In the genomic region with DNA sequence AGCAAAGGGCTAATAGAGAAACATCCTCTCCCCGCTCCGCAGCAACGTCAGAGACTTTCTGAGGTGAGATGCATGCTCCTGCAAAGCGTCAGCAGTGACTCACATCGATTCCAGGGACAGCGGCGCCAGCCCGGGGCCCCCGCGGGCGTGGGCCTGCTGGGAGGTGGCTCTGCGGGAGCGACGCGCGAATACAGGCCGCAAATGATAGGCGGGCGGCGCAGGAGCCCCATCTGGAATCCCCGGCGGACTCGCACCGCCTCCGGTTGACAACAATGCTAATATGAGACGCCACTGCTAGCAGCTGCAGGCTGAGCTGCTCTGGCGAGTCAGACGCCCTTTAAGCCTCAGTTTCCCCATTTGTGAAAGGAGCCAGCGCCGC, we compare ENCODE assay signal across 1 cellular context.
A peak's percentile ranks its signal among the peaks of the same experiment; 100 is the strongest.
TF ChIP-seq lines count a peak whose summit lies in the region.

No MANE protein-coding gene starts in this region.

TF ChIP-seq in K562, 482 proteins besides CTCF, POLR2A, EP300 and RAD21 (continued from another document):
- peak; percentile 44 for TF ChIP-seq CCNT2 (IDR thresholded peaks at IDR 0.05; ENCODE audit: borderline replicate concordance, extremely low read depth, insufficient read length, low read depth, low read length)
- TF ChIP-seq ZNF507 (tag; conservative IDR thresholded peaks at IDR 0.05): no peak
- TF ChIP-seq JUND (IDR thresholded peaks at IDR 0.05; ENCODE audit: borderline replicate concordance, low read depth, low read length): peak; percentile 84
- peak; percentile 63; the same call in 1 of the 3 replicates for TF ChIP-seq JUND (tag; IDR thresholded peaks at IDR 0.05; ENCODE audit: borderline replicate concordance, low read depth, low read length)
- peak; percentile 62; the same call in 1 of the 2 replicates for TF ChIP-seq SUPT5H (IDR thresholded peaks at IDR 0.05)
- TF ChIP-seq TAF1 (IDR thresholded peaks at IDR 0.05; ENCODE audit: control insufficient read depth, extremely low read depth, insufficient read depth, low read length, severe bottlenecking): peak; percentile 52
- TF ChIP-seq ZFX (CRISPR knock-in tag; IDR thresholded peaks at IDR 0.05): peak; percentile 90
- TF ChIP-seq, protein P1, sequence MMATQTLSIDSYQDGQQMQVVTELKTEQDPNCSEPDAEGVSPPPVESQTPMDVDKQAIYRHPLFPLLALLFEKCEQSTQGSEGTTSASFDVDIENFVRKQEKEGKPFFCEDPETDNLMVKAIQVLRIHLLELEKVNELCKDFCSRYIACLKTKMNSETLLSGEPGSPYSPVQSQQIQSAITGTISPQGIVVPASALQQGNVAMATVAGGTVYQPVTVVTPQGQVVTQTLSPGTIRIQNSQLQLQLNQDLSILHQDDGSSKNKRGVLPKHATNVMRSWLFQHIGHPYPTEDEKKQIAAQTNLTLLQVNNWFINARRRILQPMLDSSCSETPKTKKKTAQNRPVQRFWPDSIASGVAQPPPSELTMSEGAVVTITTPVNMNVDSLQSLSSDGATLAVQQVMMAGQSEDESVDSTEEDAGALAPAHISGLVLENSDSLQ (IDR thresholded peaks at IDR 0.05): peak; percentile 70
- TF ChIP-seq SMAD1 (IDR thresholded peaks at IDR 0.05; ENCODE audit: low read depth, low read length, partially characterized antibody): peak; percentile 41
- TF ChIP-seq MAZ (CRISPR knock-in tag; conservative IDR thresholded peaks at IDR 0.05 in 1 of 2, IDR thresholded peaks at IDR 0.05 in 1 of 2): peak in 1 of 2 experiments; percentile 59; a peak in 1 of 4 replicates
- TF ChIP-seq, protein P2, sequence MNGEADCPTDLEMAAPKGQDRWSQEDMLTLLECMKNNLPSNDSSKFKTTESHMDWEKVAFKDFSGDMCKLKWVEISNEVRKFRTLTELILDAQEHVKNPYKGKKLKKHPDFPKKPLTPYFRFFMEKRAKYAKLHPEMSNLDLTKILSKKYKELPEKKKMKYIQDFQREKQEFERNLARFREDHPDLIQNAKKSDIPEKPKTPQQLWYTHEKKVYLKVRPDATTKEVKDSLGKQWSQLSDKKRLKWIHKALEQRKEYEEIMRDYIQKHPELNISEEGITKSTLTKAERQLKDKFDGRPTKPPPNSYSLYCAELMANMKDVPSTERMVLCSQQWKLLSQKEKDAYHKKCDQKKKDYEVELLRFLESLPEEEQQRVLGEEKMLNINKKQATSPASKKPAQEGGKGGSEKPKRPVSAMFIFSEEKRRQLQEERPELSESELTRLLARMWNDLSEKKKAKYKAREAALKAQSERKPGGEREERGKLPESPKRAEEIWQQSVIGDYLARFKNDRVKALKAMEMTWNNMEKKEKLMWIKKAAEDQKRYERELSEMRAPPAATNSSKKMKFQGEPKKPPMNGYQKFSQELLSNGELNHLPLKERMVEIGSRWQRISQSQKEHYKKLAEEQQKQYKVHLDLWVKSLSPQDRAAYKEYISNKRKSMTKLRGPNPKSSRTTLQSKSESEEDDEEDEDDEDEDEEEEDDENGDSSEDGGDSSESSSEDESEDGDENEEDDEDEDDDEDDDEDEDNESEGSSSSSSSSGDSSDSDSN (IDR thresholded peaks at IDR 0.05; ENCODE audit: borderline replicate concordance in 1 of 2, low read depth in 2 of 2, low read length in 2 of 2): peak in 1 of 2 experiments; percentile 90; a peak in 2 of 4 replicates
- peak; percentile 58 to 60; a peak in 3 of 4 replicates for TF ChIP-seq NRF1 (conservative IDR thresholded peaks at IDR 0.05 in 1 of 2, IDR thresholded peaks at IDR 0.05 in 1 of 2)
- TF ChIP-seq, protein P3, sequence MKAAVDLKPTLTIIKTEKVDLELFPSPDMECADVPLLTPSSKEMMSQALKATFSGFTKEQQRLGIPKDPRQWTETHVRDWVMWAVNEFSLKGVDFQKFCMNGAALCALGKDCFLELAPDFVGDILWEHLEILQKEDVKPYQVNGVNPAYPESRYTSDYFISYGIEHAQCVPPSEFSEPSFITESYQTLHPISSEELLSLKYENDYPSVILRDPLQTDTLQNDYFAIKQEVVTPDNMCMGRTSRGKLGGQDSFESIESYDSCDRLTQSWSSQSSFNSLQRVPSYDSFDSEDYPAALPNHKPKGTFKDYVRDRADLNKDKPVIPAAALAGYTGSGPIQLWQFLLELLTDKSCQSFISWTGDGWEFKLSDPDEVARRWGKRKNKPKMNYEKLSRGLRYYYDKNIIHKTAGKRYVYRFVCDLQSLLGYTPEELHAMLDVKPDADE (conservative IDR thresholded peaks at IDR 0.05; ENCODE audit: control insufficient read depth, low read depth, low read length): 0 out of 2 replicates have a peak, but pooled peaks have one; percentile 36
- TF ChIP-seq HMGN3 (IDR thresholded peaks at IDR 0.05; ENCODE audit: borderline replicate concordance, extremely low read depth, insufficient read length, low read depth, low read length): peak; percentile 77
- TF ChIP-seq RBBP5 (IDR thresholded peaks at IDR 0.05; ENCODE audit: borderline replicate concordance, insufficient read depth, low read length, poor library complexity, severe bottlenecking): peak; percentile 30
- TF ChIP-seq ZNF589 (CRISPR knock-in tag; IDR thresholded peaks at IDR 0.05; ENCODE audit: low read depth): 0 out of 2 replicates have a peak, but pooled peaks have one; percentile 15
- peak; percentile 23; the same call in 1 of the 2 replicates for TF ChIP-seq ARID1B (IDR thresholded peaks at IDR 0.05)
- peak; percentile 89 for TF ChIP-seq FOSL1 (tag; conservative IDR thresholded peaks at IDR 0.05)
- TF ChIP-seq CREM (IDR thresholded peaks at IDR 0.05; ENCODE audit: low read depth): peak; percentile 93
- TF ChIP-seq CSDE1 (IDR thresholded peaks at IDR 0.05): no peak
- no peak for TF ChIP-seq HEY1 (CRISPR knock-in tag; IDR thresholded peaks at IDR 0.05; ENCODE audit: borderline replicate concordance)
- peak; percentile 81 for TF ChIP-seq EGR1 (conservative IDR thresholded peaks at IDR 0.05)
- TF ChIP-seq SIN3A (IDR thresholded peaks at IDR 0.05; ENCODE audit: borderline replicate concordance in 2 of 2, control insufficient read depth in 1 of 2, low read depth in 2 of 2, low read length in 2 of 2): peak in 1 of 2 experiments; percentile 23; a peak in 1 of 4 replicates
- TF ChIP-seq JUN (IDR thresholded peaks at IDR 0.05; ENCODE audit: borderline replicate concordance, low read depth, low read length): peak; percentile 67
- TF ChIP-seq JUN (CRISPR knock-in tag; IDR thresholded peaks at IDR 0.05; ENCODE audit: borderline replicate concordance): no peak
- peak; percentile 11; the same call in 1 of the 2 replicates for TF ChIP-seq CTBP1 (IDR thresholded peaks at IDR 0.05; ENCODE audit: borderline replicate concordance)
- no peak for TF ChIP-seq ATF1 (CRISPR knock-in tag; IDR thresholded peaks at IDR 0.05)
- TF ChIP-seq ATF1 (tag; IDR thresholded peaks at IDR 0.05): peak; percentile 62
- TF ChIP-seq, protein P4, sequence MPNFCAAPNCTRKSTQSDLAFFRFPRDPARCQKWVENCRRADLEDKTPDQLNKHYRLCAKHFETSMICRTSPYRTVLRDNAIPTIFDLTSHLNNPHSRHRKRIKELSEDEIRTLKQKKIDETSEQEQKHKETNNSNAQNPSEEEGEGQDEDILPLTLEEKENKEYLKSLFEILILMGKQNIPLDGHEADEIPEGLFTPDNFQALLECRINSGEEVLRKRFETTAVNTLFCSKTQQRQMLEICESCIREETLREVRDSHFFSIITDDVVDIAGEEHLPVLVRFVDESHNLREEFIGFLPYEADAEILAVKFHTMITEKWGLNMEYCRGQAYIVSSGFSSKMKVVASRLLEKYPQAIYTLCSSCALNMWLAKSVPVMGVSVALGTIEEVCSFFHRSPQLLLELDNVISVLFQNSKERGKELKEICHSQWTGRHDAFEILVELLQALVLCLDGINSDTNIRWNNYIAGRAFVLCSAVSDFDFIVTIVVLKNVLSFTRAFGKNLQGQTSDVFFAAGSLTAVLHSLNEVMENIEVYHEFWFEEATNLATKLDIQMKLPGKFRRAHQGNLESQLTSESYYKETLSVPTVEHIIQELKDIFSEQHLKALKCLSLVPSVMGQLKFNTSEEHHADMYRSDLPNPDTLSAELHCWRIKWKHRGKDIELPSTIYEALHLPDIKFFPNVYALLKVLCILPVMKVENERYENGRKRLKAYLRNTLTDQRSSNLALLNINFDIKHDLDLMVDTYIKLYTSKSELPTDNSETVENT (CRISPR knock-in tag; IDR thresholded peaks at IDR 0.05): no peak
- TF ChIP-seq CREB1 (IDR thresholded peaks at IDR 0.05): peak; percentile 85
- TF ChIP-seq CREB1 (CRISPR knock-in tag; IDR thresholded peaks at IDR 0.05): peak; percentile 50; the same call in 1 of the 2 replicates
- TF ChIP-seq, protein P5, sequence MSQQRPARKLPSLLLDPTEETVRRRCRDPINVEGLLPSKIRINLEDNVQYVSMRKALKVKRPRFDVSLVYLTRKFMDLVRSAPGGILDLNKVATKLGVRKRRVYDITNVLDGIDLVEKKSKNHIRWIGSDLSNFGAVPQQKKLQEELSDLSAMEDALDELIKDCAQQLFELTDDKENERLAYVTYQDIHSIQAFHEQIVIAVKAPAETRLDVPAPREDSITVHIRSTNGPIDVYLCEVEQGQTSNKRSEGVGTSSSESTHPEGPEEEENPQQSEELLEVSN (IDR thresholded peaks at IDR 0.05; ENCODE audit: borderline replicate concordance in 1 of 2, extremely low read depth in 1 of 2, insufficient read depth in 1 of 2, insufficient read length in 1 of 2, low read depth in 1 of 2, low read length in 1 of 2, poor library complexity in 1 of 2, severe bottlenecking in 1 of 2): peak in 1 of 2 experiments; percentile 60
- TF ChIP-seq KDM5B (IDR thresholded peaks at IDR 0.05; ENCODE audit: insufficient replicate concordance, low read depth, low read length): peak; percentile 31
- TF ChIP-seq, protein P6, sequence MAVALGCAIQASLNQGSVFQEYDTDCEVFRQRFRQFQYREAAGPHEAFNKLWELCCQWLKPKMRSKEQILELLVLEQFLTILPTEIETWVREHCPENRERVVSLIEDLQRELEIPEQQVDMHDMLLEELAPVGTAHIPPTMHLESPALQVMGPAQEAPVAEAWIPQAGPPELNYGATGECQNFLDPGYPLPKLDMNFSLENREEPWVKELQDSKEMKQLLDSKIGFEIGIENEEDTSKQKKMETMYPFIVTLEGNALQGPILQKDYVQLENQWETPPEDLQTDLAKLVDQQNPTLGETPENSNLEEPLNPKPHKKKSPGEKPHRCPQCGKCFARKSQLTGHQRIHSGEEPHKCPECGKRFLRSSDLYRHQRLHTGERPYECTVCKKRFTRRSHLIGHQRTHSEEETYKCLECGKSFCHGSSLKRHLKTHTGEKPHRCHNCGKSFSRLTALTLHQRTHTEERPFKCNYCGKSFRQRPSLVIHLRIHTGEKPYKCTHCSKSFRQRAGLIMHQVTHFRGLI (CRISPR knock-in tag; IDR thresholded peaks at IDR 0.05): no peak
- TF ChIP-seq, protein P7, sequence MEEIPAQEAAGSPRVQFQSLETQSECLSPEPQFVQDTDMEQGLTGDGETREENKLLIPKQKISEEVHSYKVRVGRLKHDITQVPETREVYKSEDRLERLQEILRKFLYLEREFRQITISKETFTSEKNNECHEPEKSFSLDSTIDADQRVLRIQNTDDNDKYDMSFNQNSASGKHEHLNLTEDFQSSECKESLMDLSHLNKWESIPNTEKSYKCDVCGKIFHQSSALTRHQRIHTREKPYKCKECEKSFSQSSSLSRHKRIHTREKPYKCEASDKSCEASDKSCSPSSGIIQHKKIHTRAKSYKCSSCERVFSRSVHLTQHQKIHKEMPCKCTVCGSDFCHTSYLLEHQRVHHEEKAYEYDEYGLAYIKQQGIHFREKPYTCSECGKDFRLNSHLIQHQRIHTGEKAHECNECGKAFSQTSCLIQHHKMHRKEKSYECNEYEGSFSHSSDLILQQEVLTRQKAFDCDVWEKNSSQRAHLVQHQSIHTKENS (CRISPR knock-in tag; IDR thresholded peaks at IDR 0.05): no peak
- peak; percentile 42; the same call in 1 of the 2 replicates for TF ChIP-seq ZBTB7A (IDR thresholded peaks at IDR 0.05; ENCODE audit: borderline replicate concordance, control insufficient read depth, low read depth, low read length)
- no peak for TF ChIP-seq TAL1 (IDR thresholded peaks at IDR 0.05)
- no peak for TF ChIP-seq MCM2 (IDR thresholded peaks at IDR 0.05; ENCODE audit: low read depth)
- TF ChIP-seq MTA3 (IDR thresholded peaks at IDR 0.05; ENCODE audit: borderline replicate concordance): 0 out of 2 replicates have a peak, but pooled peaks have one; percentile 53
